1 cellular context compared by ENCODE assay signal in the genomic region with DNA sequence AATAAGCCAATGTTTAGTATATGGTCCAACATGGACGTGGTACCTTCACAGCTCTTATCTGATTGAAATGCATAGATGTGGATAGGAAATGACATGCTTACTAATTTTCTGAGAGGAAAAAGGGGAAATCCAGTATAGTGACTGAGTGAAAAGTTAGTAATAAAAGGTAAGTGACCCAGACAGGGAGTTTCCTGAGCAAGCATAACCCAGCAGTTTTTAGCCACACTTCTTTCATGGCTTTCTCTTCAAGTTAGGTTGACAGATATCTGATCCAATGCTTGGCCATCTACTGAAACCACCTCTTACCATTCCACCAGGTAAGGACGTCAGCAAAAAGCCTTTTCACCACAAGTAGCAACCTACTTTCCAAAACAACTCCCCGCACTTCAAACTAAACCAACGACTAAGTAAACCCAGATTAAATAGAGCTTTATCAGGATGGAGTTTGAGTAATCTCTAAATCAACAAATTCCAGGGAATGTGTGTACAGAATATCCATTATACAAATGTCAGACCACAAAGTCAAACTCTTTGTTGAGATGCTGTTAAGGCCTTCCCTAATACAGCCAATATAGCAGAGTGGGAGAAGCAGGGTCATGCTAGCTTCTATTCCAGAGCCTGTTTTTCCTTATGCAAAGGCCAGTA.
A peak's percentile ranks its signal among the peaks of the same experiment; 100 is the strongest.
TF ChIP-seq lines count a peak whose summit lies in the region.

No MANE protein-coding gene starts in this region.

TF ChIP-seq in HepG2, 621 proteins besides CTCF, POLR2A, EP300 and RAD21 (continued from another document):
- TF ChIP-seq, protein P1, sequence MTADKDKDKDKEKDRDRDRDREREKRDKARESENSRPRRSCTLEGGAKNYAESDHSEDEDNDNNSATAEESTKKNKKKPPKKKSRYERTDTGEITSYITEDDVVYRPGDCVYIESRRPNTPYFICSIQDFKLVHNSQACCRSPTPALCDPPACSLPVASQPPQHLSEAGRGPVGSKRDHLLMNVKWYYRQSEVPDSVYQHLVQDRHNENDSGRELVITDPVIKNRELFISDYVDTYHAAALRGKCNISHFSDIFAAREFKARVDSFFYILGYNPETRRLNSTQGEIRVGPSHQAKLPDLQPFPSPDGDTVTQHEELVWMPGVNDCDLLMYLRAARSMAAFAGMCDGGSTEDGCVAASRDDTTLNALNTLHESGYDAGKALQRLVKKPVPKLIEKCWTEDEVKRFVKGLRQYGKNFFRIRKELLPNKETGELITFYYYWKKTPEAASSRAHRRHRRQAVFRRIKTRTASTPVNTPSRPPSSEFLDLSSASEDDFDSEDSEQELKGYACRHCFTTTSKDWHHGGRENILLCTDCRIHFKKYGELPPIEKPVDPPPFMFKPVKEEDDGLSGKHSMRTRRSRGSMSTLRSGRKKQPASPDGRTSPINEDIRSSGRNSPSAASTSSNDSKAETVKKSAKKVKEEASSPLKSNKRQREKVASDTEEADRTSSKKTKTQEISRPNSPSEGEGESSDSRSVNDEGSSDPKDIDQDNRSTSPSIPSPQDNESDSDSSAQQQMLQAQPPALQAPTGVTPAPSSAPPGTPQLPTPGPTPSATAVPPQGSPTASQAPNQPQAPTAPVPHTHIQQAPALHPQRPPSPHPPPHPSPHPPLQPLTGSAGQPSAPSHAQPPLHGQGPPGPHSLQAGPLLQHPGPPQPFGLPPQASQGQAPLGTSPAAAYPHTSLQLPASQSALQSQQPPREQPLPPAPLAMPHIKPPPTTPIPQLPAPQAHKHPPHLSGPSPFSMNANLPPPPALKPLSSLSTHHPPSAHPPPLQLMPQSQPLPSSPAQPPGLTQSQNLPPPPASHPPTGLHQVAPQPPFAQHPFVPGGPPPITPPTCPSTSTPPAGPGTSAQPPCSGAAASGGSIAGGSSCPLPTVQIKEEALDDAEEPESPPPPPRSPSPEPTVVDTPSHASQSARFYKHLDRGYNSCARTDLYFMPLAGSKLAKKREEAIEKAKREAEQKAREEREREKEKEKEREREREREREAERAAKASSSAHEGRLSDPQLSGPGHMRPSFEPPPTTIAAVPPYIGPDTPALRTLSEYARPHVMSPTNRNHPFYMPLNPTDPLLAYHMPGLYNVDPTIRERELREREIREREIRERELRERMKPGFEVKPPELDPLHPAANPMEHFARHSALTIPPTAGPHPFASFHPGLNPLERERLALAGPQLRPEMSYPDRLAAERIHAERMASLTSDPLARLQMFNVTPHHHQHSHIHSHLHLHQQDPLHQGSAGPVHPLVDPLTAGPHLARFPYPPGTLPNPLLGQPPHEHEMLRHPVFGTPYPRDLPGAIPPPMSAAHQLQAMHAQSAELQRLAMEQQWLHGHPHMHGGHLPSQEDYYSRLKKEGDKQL (CRISPR knock-in tag; IDR thresholded peaks at IDR 0.05; ENCODE audit: low read depth): peak; percentile 63; the same call in 1 of the 2 replicates
- TF ChIP-seq, protein P2, sequence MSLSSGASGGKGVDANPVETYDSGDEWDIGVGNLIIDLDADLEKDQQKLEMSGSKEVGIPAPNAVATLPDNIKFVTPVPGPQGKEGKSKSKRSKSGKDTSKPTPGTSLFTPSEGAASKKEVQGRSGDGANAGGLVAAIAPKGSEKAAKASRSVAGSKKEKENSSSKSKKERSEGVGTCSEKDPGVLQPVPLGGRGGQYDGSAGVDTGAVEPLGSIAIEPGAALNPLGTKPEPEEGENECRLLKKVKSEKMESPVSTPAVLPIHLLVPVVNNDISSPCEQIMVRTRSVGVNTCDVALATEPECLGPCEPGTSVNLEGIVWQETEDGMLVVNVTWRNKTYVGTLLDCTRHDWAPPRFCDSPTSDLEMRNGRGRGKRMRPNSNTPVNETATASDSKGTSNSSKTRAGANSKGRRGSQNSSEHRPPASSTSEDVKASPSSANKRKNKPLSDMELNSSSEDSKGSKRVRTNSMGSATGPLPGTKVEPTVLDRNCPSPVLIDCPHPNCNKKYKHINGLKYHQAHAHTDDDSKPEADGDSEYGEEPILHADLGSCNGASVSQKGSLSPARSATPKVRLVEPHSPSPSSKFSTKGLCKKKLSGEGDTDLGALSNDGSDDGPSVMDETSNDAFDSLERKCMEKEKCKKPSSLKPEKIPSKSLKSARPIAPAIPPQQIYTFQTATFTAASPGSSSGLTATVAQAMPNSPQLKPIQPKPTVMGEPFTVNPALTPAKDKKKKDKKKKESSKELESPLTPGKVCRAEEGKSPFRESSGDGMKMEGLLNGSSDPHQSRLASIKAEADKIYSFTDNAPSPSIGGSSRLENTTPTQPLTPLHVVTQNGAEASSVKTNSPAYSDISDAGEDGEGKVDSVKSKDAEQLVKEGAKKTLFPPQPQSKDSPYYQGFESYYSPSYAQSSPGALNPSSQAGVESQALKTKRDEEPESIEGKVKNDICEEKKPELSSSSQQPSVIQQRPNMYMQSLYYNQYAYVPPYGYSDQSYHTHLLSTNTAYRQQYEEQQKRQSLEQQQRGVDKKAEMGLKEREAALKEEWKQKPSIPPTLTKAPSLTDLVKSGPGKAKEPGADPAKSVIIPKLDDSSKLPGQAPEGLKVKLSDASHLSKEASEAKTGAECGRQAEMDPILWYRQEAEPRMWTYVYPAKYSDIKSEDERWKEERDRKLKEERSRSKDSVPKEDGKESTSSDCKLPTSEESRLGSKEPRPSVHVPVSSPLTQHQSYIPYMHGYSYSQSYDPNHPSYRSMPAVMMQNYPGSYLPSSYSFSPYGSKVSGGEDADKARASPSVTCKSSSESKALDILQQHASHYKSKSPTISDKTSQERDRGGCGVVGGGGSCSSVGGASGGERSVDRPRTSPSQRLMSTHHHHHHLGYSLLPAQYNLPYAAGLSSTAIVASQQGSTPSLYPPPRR (CRISPR knock-in tag; IDR thresholded peaks at IDR 0.05; ENCODE audit: borderline replicate concordance): peak; percentile 85; the same call in 1 of the 2 replicates
- TF ChIP-seq, protein P3, sequence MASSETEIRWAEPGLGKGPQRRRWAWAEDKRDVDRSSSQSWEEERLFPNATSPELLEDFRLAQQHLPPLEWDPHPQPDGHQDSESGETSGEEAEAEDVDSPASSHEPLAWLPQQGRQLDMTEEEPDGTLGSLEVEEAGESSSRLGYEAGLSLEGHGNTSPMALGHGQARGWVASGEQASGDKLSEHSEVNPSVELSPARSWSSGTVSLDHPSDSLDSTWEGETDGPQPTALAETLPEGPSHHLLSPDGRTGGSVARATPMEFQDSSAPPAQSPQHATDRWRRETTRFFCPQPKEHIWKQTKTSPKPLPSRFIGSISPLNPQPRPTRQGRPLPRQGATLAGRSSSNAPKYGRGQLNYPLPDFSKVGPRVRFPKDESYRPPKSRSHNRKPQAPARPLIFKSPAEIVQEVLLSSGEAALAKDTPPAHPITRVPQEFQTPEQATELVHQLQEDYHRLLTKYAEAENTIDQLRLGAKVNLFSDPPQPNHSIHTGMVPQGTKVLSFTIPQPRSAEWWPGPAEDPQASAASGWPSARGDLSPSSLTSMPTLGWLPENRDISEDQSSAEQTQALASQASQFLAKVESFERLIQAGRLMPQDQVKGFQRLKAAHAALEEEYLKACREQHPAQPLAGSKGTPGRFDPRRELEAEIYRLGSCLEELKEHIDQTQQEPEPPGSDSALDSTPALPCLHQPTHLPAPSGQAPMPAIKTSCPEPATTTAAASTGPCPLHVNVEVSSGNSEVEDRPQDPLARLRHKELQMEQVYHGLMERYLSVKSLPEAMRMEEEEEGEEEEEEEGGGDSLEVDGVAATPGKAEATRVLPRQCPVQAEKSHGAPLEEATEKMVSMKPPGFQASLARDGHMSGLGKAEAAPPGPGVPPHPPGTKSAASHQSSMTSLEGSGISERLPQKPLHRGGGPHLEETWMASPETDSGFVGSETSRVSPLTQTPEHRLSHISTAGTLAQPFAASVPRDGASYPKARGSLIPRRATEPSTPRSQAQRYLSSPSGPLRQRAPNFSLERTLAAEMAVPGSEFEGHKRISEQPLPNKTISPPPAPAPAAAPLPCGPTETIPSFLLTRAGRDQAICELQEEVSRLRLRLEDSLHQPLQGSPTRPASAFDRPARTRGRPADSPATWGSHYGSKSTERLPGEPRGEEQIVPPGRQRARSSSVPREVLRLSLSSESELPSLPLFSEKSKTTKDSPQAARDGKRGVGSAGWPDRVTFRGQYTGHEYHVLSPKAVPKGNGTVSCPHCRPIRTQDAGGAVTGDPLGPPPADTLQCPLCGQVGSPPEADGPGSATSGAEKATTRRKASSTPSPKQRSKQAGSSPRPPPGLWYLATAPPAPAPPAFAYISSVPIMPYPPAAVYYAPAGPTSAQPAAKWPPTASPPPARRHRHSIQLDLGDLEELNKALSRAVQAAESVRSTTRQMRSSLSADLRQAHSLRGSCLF (CRISPR knock-in tag; IDR thresholded peaks at IDR 0.05; ENCODE audit: borderline replicate concordance): no peak
- TF ChIP-seq, protein P4, sequence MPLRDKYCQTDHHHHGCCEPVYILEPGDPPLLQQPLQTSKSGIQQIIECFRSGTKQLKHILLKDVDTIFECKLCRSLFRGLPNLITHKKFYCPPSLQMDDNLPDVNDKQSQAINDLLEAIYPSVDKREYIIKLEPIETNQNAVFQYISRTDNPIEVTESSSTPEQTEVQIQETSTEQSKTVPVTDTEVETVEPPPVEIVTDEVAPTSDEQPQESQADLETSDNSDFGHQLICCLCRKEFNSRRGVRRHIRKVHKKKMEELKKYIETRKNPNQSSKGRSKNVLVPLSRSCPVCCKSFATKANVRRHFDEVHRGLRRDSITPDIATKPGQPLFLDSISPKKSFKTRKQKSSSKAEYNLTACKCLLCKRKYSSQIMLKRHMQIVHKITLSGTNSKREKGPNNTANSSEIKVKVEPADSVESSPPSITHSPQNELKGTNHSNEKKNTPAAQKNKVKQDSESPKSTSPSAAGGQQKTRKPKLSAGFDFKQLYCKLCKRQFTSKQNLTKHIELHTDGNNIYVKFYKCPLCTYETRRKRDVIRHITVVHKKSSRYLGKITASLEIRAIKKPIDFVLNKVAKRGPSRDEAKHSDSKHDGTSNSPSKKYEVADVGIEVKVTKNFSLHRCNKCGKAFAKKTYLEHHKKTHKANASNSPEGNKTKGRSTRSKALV (CRISPR knock-in tag; IDR thresholded peaks at IDR 0.05): no peak
- TF ChIP-seq FOXA1 (IDR thresholded peaks at IDR 0.05): no peak
- peak; percentile 27; the same call in 1 of the 2 replicates for TF ChIP-seq FOXA1 (CRISPR knock-in tag; IDR thresholded peaks at IDR 0.05)
- TF ChIP-seq MEIS2 (CRISPR knock-in tag; IDR thresholded peaks at IDR 0.05): no peak
- no peak for TF ChIP-seq SRF (IDR thresholded peaks at IDR 0.05; ENCODE audit: low read depth, low read length)
- TF ChIP-seq ZNF850 (CRISPR knock-in tag; conservative IDR thresholded peaks at IDR 0.05): no peak
- TF ChIP-seq PTBP1 (IDR thresholded peaks at IDR 0.05; ENCODE audit: low read depth, low read length, poor library complexity, severe bottlenecking): no peak
- TF ChIP-seq FOXK1 (CRISPR knock-in tag; IDR thresholded peaks at IDR 0.05; ENCODE audit: borderline replicate concordance, low read depth): no peak
- no peak for TF ChIP-seq SOX6 (IDR thresholded peaks at IDR 0.05)
- TF ChIP-seq SOX6 (CRISPR knock-in tag; IDR thresholded peaks at IDR 0.05): peak; percentile 13; the same call in 1 of the 2 replicates
- TF ChIP-seq, protein P5, sequence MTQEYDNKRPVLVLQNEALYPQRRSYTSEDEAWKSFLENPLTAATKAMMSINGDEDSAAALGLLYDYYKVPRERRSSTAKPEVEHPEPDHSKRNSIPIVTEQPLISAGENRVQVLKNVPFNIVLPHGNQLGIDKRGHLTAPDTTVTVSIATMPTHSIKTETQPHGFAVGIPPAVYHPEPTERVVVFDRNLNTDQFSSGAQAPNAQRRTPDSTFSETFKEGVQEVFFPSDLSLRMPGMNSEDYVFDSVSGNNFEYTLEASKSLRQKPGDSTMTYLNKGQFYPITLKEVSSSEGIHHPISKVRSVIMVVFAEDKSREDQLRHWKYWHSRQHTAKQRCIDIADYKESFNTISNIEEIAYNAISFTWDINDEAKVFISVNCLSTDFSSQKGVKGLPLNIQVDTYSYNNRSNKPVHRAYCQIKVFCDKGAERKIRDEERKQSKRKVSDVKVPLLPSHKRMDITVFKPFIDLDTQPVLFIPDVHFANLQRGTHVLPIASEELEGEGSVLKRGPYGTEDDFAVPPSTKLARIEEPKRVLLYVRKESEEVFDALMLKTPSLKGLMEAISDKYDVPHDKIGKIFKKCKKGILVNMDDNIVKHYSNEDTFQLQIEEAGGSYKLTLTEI (CRISPR knock-in tag; conservative IDR thresholded peaks at IDR 0.05): no peak
